Comparison of ENCODE assay signal across 7 cellular contexts in the genomic region with DNA sequence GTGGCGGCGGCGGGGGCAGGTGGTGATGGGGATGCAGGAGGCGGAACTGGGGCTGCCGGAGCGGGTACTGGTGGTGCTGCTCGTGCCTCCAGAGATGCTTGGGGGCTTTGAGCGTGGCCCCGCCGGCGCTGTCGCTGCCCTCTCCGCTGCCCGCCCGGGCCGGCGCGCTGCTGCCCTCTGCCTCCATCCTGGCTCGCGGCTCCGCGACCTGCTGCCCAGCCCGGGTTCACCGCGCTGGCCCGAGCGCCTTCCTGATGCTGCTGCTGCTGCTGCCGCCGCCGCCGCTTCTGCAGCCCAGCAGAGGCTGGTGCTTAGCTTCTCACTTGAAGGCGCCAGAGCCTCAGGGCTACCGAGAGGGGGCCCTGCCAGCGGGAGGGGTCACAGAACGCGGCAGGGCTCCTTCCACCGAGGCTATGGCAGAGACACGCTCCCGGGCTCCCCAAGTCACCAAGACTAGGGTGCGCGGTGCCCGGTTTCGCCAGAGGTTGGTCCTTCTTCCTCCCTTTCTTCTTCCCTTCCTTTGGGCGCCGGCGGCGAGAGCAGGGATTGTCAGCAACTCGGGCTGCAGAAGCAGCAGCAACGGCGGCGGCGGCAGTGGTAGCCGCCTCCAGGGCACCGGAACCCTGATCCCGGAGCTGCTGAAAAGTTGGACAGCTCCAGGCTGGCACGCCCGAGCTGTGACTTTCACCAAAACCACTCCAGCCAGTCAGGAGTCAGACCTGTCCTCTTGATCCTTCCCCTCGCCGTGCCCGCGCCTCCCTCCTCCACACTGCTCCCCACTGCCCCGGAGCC. TPM values are rescaled to one million over a fixed set of nuclear protein-coding genes. Genes with fewer than 3 reads are reported as not detected.
DNase-seq lines count a peak whose midpoint lies in the region; ATAC-seq and TF ChIP-seq lines count a peak whose summit lies in the region.

A gene (minus strand): TSS at position 291 of the 792 bp plus-strand sequence.

- no peak for TF ChIP-seq POLR2A in adrenal gland (IDR thresholded peaks at IDR 0.05)
- no peak for TF ChIP-seq POLR2A in GM18505 (IDR thresholded peaks at IDR 0.05; ENCODE audit: borderline replicate concordance, extremely low read depth, insufficient read depth, insufficient read length)

- no peaks in the 10 kb centered on the region for H3K36me3 ChIP-seq in ES-I3 (ENCODE audit: insufficient read depth, low read length)
- no peaks in the 10 kb centered on the region for H3K36me3 ChIP-seq in adrenal gland (replicated peaks in 1 of 2)

- H3K4me1 ChIP-seq in ES-I3 (ENCODE audit: insufficient read depth, low read length) (no peaks in the 10 kb centered on the region), adrenal gland (replicated peaks in 1 of 2) (peaks cover 0 to 3% of the 10 kb centered on the region in 2 donors)

- intact Hi-C loops in adrenal gland (cut with DNase I): no loop called here
- intact Hi-C loops in left cardiac atrium (cut with DNase I): no loop called here
- intact Hi-C loops in posterior cingulate gyrus (cut with DNase I): no loop called here

- in situ Hi-C loops in KBM-7 (cut with MboI; ENCODE audit: low pct_unique_long_range_greater_than_20kb, low sequenced_read_pairs): no loop called here

- ATAC-seq in left cardiac atrium (peak; percentile 84 to 89), GM21529 (IDR thresholded peaks at IDR 0.05; ENCODE audit: unreplicated experiment) (no peak), GM18505 (IDR thresholded peaks at IDR 0.05; ENCODE audit: unreplicated experiment) (no peak)

- no peak within 1 kb of the TSS for H3K27ac ChIP-seq in adrenal gland

- WGBS in adrenal gland, 4 donors: 1 to 4% (median 1%) methylated on average over 28 to 62 of the region's 62 CpGs

- H3K9me3 ChIP-seq in ES-I3 (ENCODE audit: control insufficient read depth, insufficient read depth, low read length) (no peaks in the 10 kb centered on the region), adrenal gland (replicated peaks in 1 of 3) (peaks cover 0 to 5% (median 0%) of the 10 kb centered on the region in 3 donors)

- DNase-seq in KBM-7: peak; percentile 72
- DNase-seq in adrenal gland: peak; percentile 37 to 65 (median 51)
- peak; percentile 61 for DNase-seq in left cardiac atrium
- peak; percentile 26 to 90 (median 50) for DNase-seq in posterior cingulate gyrus

- TF ChIP-seq CTCF in adrenal gland (IDR thresholded peaks at IDR 0.05): no peak

- H3K27me3 ChIP-seq in adrenal gland: peaks cover 27% of the 10 kb centered on the region

- peak within 1 kb of the TSS; percentile 18; the same call in 1 of the 2 replicates for H3K9ac ChIP-seq in ES-I3 (ENCODE audit: low read depth, low read length)

- H3K4me3 ChIP-seq in adrenal gland: peak within 1 kb of the TSS in 1 of 4 donors; percentile 34

RNA-seq across cellular contexts. Expression of the gene that starts here (rescaled TPM):
- 1 to 10 TPM; 1.7 to 4.5 (median 2.4) TPM for total RNA-seq in adrenal gland
- polyA plus RNA-seq in adrenal gland: 1 to 10 TPM; 1.2 to 1.7 (median 1.5) TPM
- total RNA-seq in left cardiac atrium: 10 to 100 TPM; 33.8 to 82.6 TPM

Comparison
In these comparisons a context has a peak if more than half of its experiments do, and no peak if none do; other contexts are left out.
1. RNA of the gene that starts here (total RNA-seq): 33.8 to 82.6 TPM in left cardiac atrium; 1.7 to 4.5 TPM in adrenal gland; every median in the first group is over 4 times any median in the second.
2. ATAC-seq: peak in left cardiac atrium (2 of 2); none in GM21529 (single experiment) and GM18505 (single experiment).
3. Peak in every context shown above with its lines, with median percentiles within 50 percentile points of each other: DNase-seq.